8 cellular contexts compared by ENCODE assay signal in the genomic region with DNA sequence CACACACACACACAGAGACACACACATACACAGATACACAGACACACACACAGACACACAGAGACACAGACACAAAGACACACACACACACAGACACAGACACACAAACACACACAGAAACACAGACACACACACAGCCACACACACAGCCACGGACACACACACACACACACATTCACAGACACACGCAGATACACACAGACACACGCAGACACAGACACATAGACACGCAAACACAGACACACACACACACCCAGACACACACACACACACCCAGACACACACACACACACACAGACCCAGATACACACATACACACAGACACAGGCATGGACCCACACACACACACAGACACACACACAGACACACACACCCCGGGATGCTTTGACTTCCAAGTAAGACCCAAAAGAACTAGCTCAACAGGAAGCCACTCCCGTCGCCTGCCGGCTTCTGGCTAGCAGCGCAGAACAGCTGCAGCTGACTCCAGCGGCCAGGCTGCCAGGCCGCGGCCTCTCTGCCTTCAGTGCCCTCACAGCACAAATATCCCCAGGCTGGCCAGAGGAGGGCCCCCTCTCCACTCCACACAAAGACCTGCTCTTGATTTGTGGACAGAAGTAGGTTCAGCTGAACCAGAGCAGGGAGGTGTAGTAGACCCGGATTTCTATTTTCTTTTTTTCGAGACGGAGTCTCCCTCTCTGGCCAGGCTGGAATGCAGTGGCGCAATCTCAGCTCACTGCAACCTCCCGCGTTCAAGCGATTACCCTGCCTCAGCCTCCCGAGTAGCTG. TPM values are rescaled to one million over a fixed set of nuclear protein-coding genes. Genes with fewer than 3 reads are reported as not detected.
A peak's percentile ranks its signal among the peaks of the same experiment; 100 is the strongest.
DNase-seq lines count a peak whose midpoint lies in the region; ATAC-seq, FAIRE-seq and TF ChIP-seq lines count a peak whose summit lies in the region.

No MANE protein-coding gene starts in this region.

- TF ChIP-seq CTCF in astrocyte of the cerebellum (IDR thresholded peaks at IDR 0.05; ENCODE audit: low read depth, low read length, missing control alignments): peak; percentile 89
- peak; percentile 88 for TF ChIP-seq CTCF in hepatocyte (IDR thresholded peaks at IDR 0.05; ENCODE audit: poor library complexity)

- no peaks in the 10 kb centered on the region for H3K9me3 ChIP-seq in hepatocyte (ENCODE audit: low read depth)

- H3K4me3 ChIP-seq in astrocyte of the cerebellum (ENCODE audit: low read depth, low read length): no peak overlapping the region
- no peak overlapping the region for H3K4me3 ChIP-seq in hepatocyte

- no peaks in the 10 kb centered on the region for H4K20me1 ChIP-seq in hepatocyte (ENCODE audit: insufficient read depth, poor library complexity, severe bottlenecking)

- H3K36me3 ChIP-seq in hepatocyte (replicated peaks; ENCODE audit: insufficient read depth, low read depth): no peaks in the 10 kb centered on the region

- H3K4me1 ChIP-seq in hepatocyte (ENCODE audit: insufficient read depth): peaks cover 6% of the 10 kb centered on the region

- DNase-seq in ACHN: peak; percentile 87
- DNase-seq in GM19239 (ENCODE audit: insufficient read length, low spot score): peak; percentile 75
- DNase-seq in NCI-H1930 (lab: John Stamatoyannopoulos, UW): peak; percentile 40 to 45
- peak; percentile 41 for DNase-seq in T-helper 22 cell (ENCODE audit: low read depth)
- peak; percentile 73 for DNase-seq in astrocyte of the cerebellum (ENCODE audit: low read depth)
- peak; percentile 94 for DNase-seq in hepatocyte (ENCODE audit: low spot score)
- DNase-seq in retina: peak; percentile 90

- ATAC-seq in GM19035 (IDR thresholded peaks at IDR 0.05; ENCODE audit: unreplicated experiment): no peak

- FAIRE-seq in GM19239 (lab: Jason Lieb, UNC): peak; percentile 83

- H3K4me2 ChIP-seq in hepatocyte: peak overlapping the region; percentile 41

- peak overlapping the region; percentile 94 for H3K27ac ChIP-seq in hepatocyte

- no peaks in the 10 kb centered on the region for H3K9me2 ChIP-seq in hepatocyte (replicated peaks; ENCODE audit: insufficient read depth)

- H3K79me2 ChIP-seq in hepatocyte: no peaks in the 10 kb centered on the region

- in situ Hi-C loops in ACHN (cut with HindIII; ENCODE audit: low pct_ligation_motif_present, low pct_unique_long_range_greater_than_20kb, low sequenced_read_pairs) (no loop called here), astrocyte of the cerebellum (cut with HindIII; ENCODE audit: low sequenced_read_pairs) (no loop called here)

- peak overlapping the region; percentile 4 for H2AFZ ChIP-seq in hepatocyte

- 18% methylated on average over 18 of the region's 20 CpGs for WGBS in hepatocyte (ENCODE audit: low lambda C conversion rate, missing lambda C conversion rate)

- no peaks in the 10 kb centered on the region for H3K27me3 ChIP-seq in hepatocyte

RNA-seq across cellular contexts. Expression of a gene that starts 6.0 kb away (rescaled TPM):
- 0.60 and 1.0 TPM in 2 replicates for total RNA-seq in hepatocyte
- polyA plus RNA-seq in hepatocyte: 0.83 and 1.2 TPM in 2 replicates

RNA-seq across cellular contexts. Expression of a gene that starts 9.6 kb away (rescaled TPM):
- total RNA-seq in hepatocyte: 7.4 and 9.1 TPM in 2 replicates
- polyA plus RNA-seq in hepatocyte: 8.8 and 14.1 TPM in 2 replicates

RNA-seq across cellular contexts. Expression of a gene that starts 23.2 kb away (rescaled TPM):
- not detected in 2 replicates for total RNA-seq in hepatocyte
- polyA plus RNA-seq in hepatocyte: 0.06 TPM in 1 of 2 replicates, not detected in the other

RNA-seq across cellular contexts. Expression of a gene that starts 30.9 kb away (rescaled TPM):
- total RNA-seq in hepatocyte: 42.9 and 59.5 TPM in 2 replicates
- 78.7 and 84.8 TPM in 2 replicates for polyA plus RNA-seq in hepatocyte

RNA-seq across cellular contexts. Expression of a gene that starts 31.2 kb away (rescaled TPM):
- total RNA-seq in hepatocyte: 59.2 and 65.1 TPM in 2 replicates
- 66.5 and 75.3 TPM in 2 replicates for polyA plus RNA-seq in hepatocyte

Comparison
In these comparisons a context has a peak if more than half of its experiments do, and no peak if none do; other contexts are left out.
1. DNase-seq: peak in every context shown above with its lines; median percentile 94 in hepatocyte; 90 in retina; 87 in ACHN; 75 in GM19239; 73 in astrocyte of the cerebellum; 42 in NCI-H1930; 41 in T-helper 22 cell.